Comparison of ENCODE assay signal across 10 cellular contexts in the genomic region with DNA sequence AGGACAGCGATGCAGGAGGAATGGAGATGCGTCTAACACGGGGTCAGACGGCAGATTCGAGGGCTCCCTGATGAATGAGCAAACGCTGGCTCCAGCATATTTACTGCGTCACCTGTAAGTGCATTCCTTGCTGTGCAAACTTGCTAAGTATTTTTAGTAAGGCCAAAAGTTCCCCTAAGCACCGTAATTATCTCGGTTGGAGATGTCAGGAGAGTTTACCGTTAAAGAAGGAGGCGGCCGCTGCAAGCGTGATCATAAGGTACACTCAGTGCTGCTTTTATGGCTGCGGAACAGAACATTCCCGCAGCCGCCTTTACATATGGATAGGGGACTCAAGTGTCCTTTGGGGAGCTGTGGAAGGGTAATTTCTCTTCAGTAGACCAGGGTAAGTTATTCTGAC.
"Had no signal": no experiment of that assay in that cellular context is flagged by ENCODE, and none has a peak within 500 bp of the region (broad histone marks: within the 10 kb centered on the region; RNA-seq: fewer than 3 reads in every experiment).

No MANE protein-coding gene starts in this region.

- DNase-seq: activated CD4-positive, alpha-beta T cell treated with anti-CD3 and anti-CD28 coated beads for 36 hours; activated CD4-positive, alpha-beta T cell treated with anti-CD3 and anti-CD28 coated beads, Interleukin-2, amount 50 U/mL, for 48 hours; activated gamma-delta T cell treated with Interleukin-2 at 50 U/mL for 16 hours; effector memory CD4-positive, alpha-beta T cell; heart right ventricle; immature natural killer cell; naive thymus-derived CD8-positive, alpha-beta T cell; stimulated activated CD4-positive, alpha-beta T cell treated with anti-CD3 and anti-CD28 coated beads, Interleukin-4, amount 100 ng/mL, for 1 hour; stomach had no signal

- ATAC-seq: activated CD4-positive, alpha-beta T cell treated with anti-CD3 and anti-CD28 coated beads for 36 hours; heart right ventricle; naive thymus-derived CD8-positive, alpha-beta T cell; sciatic nerve had no signal
